ENCODE assay signal across 23 cellular contexts in genomic region chr3:74564560-74564959, GRCh38. TPM values are rescaled to one million over a fixed set of nuclear protein-coding genes. Genes with fewer than 3 reads are reported as not detected.
"Had no signal": no experiment of that assay in that cellular context is flagged by ENCODE, and none has a peak within 500 bp of the region (broad histone marks: within the 10 kb centered on the region; RNA-seq: fewer than 3 reads in every experiment).

No MANE protein-coding gene starts in this region.

- H3K36me3 ChIP-seq: adrenal gland, ascending aorta, gastrocnemius medialis, upper lobe of right lung, WERI-Rb-1 had no signal

- H3K9me3 ChIP-seq: adrenal gland, gastrocnemius medialis, upper lobe of right lung had no signal

- H3K27ac ChIP-seq: adrenal gland, ascending aorta, gastrocnemius medialis, upper lobe of right lung, WERI-Rb-1 had no signal

- H3K4me2 ChIP-seq: smooth muscle cell had no signal

- H3K4me1 ChIP-seq: adrenal gland, ascending aorta, gastrocnemius medialis, upper lobe of right lung had no signal

- H3K27me3 ChIP-seq: adrenal gland, ascending aorta, gastrocnemius medialis, upper lobe of right lung had no signal

- H3K4me3 ChIP-seq: adrenal gland, ascending aorta, gastrocnemius medialis, smooth muscle cell, upper lobe of right lung had no signal

- ATAC-seq: activated CD8-positive, alpha-beta T cell treated with anti-CD3 and anti-CD28 coated beads, Interleukin-2, amount 10 ng/mL, durations not matched to agents 7 days and 5 days; effector memory CD8-positive, alpha-beta T cell; gastrocnemius medialis; left ventricle myocardium superior; natural killer cell; sciatic nerve; stimulated activated memory B cell treated with anti-CD40 and anti-IgM and Interleukin-4, amounts not matched to agents 10 μg/mL and 1 μg/mL and 100 μg/mL, for 72 hours; T-cell; upper lobe of right lung had no signal

- DNase-seq: activated CD4-positive, alpha-beta T cell treated with anti-CD3 and anti-CD28 coated beads, Interleukin-2, amount 50 U/mL, for 1 hour; activated CD4-positive, CD25-positive, alpha-beta regulatory T cell treated with anti-CD3 and anti-CD28 coated beads, Interleukin-2, amount 50 U/mL, for 72 hours; activated CD8-positive, alpha-beta T cell treated with anti-CD3 and anti-CD28 coated beads, Interleukin-2, amount 10 ng/mL, durations not matched to agents 7 days and 5 days; activated naive CD4-positive, alpha-beta T cell; activated T-cell treated with anti-CD3 and anti-CD28 coated beads, Interleukin-2, amount 50 U/mL, for 24 hours; adrenal gland; central memory CD4-positive, alpha-beta T cell; effector memory CD8-positive, alpha-beta T cell; gastrocnemius medialis; hippocampal formation; left ventricle myocardium superior; mammary epithelial cell; natural killer cell; stimulated activated CD4-positive, alpha-beta T cell treated with anti-CD3 and anti-CD28 coated beads, Interleukin-15, amount 100 ng/mL, for 24 hours; T-cell; upper lobe of right lung; WERI-Rb-1 had no signal

RNA-seq across cellular contexts. Expression of gene CNTN3, which starts 49.9 kb away (rescaled TPM):
- total RNA-seq: activated CD8-positive, alpha-beta T cell treated with anti-CD3 and anti-CD28 coated beads, Interleukin-2, amount 10 ng/mL, durations not matched to agents 7 days and 5 days; activated T-helper 2 cell treated with anti-CD3 and anti-CD28 coated beads, Interferon-gamma antibody, Interleukin-2, Interleukin-4, amounts not matched to agents 10 μg/mL and 5 μg/mL and 100 μg/mL, durations not matched to agents 14 hours and 24 hours and 36 hours; dermis microvascular lymphatic vessel endothelial cell; natural killer cell; smooth muscle cell; T-cell had no signal
- polyA plus RNA-seq: smooth muscle cell had no signal
